ENCODE assay signal across 13 cellular contexts in genomic region chr7:82428186-82428961, GRCh38. TPM values are rescaled to one million over a fixed set of nuclear protein-coding genes. Genes with fewer than 3 reads are reported as not detected.
DNase-seq lines count a peak whose midpoint lies in the region; ATAC-seq and TF ChIP-seq lines count a peak whose summit lies in the region.
"Had no signal": no experiment of that assay in that cellular context is flagged by ENCODE, and none has a peak within 500 bp of the region (broad histone marks: within the 10 kb centered on the region; RNA-seq: fewer than 3 reads in every experiment).

No MANE protein-coding gene starts in this region.

- H3K9me3 ChIP-seq in osteoblast (ENCODE audit: low read depth, low read length), result no peaks in the 10 kb centered on the region
- H3K9me3 ChIP-seq: gastroesophageal sphincter had no signal

- peaks cover 28% of the 10 kb centered on the region for H4K20me1 ChIP-seq in osteoblast (ENCODE audit: insufficient read depth, low read length)

- TF ChIP-seq CTCF in osteoblast (IDR thresholded peaks at IDR 0.05; ENCODE audit: extremely low read depth, low read depth, low read length), result no peak

- peaks cover 81% of the 10 kb centered on the region for H3K79me2 ChIP-seq in osteoblast (ENCODE audit: insufficient read depth, low read length)

- peaks cover 18% of the 10 kb centered on the region for H3K4me1 ChIP-seq in osteoblast (ENCODE audit: insufficient read depth, low read length)

- H3K36me3 ChIP-seq in osteoblast (ENCODE audit: insufficient read depth, low read length), result peaks cover 4% of the 10 kb centered on the region
- H3K36me3 ChIP-seq: gastroesophageal sphincter had no signal

- H3K4me2 ChIP-seq in osteoblast (ENCODE audit: insufficient read depth, low read length), result peak overlapping the region; percentile 63

- H3K27me3 ChIP-seq in osteoblast (ENCODE audit: insufficient read depth, low read length), result no peaks in the 10 kb centered on the region
- H3K27me3 ChIP-seq: gastroesophageal sphincter had no signal

- H3K4me3 ChIP-seq in osteoblast (ENCODE audit: insufficient read depth, low read length), result peak overlapping the region; percentile 29
- H3K4me3 ChIP-seq: gastroesophageal sphincter had no signal

- DNase-seq in DMS 273 (lab: John Stamatoyannopoulos, UW; ENCODE audit: unreplicated experiment) (peak; percentile 44), NCI-H69 (lab: John Stamatoyannopoulos, UW) (peak; percentile 55), dermis blood vessel endothelial cell (peak; percentile 31), osteoblast (ENCODE audit: insufficient read length, low spot score, missing footprints) (peak; percentile 75), NCI-H748 (lab: John Stamatoyannopoulos, UW; ENCODE audit: unreplicated experiment) (no peak), DMS53 treated with DMSO at 0.1 percent for 48 hours (lab: John Stamatoyannopoulos, UW; ENCODE audit: unreplicated experiment) (no peak)
- DNase-seq: immature natural killer cell, T1000 had no signal

- ATAC-seq in GM18502 (IDR thresholded peaks at IDR 0.05; ENCODE audit: poor library complexity, unreplicated experiment) (no peak), HG03565 (IDR thresholded peaks at IDR 0.05; ENCODE audit: unreplicated experiment) (no peak)
- ATAC-seq: gastroesophageal sphincter had no signal

- H3K27ac ChIP-seq in osteoblast (ENCODE audit: low read depth, low read length), result peak overlapping the region; percentile 66
- H3K27ac ChIP-seq: C4-2B, gastroesophageal sphincter had no signal

- H2AFZ ChIP-seq in osteoblast (ENCODE audit: low read length), result no peak overlapping the region

RNA-seq across cellular contexts. Expression of gene CACNA2D1, which starts 15.2 kb away (rescaled TPM):
- total RNA-seq in dermis blood vessel endothelial cell (20.6 and 35.7 TPM in 2 replicates), osteoblast (113 and 145 TPM in 2 replicates)
- total RNA-seq: activated T-helper 1 cell treated with anti-CD3 and anti-CD28 coated beads, Interleukin-12 subunit alpha, Interleukin-12 subunit beta, Interleukin-2, Interleukin-4 antibody, amounts not matched to agents 30 ng/mL and 10 ng/mL and 1 ng/mL, durations not matched to agents 14 hours and 24 hours and 36 hours had no signal

Comparison
In these comparisons a context has a peak if more than half of its experiments do, and no peak if none do; other contexts are left out.
1. DNase-seq: peak in DMS 273 (single experiment), NCI-H69 (single experiment), dermis blood vessel endothelial cell (single experiment) and osteoblast (single experiment); none in NCI-H748 (single experiment) and DMS53 treated with DMSO at 0.1 percent for 48 hours (single experiment).